ENCODE assay signal across 21 cellular contexts in genomic region chr2:57943271-57943670, GRCh38.
A peak's percentile ranks its signal among the peaks of the same experiment; 100 is the strongest.
DNase-seq lines count a peak whose midpoint lies in the region; ATAC-seq, FAIRE-seq and TF ChIP-seq lines count a peak whose summit lies in the region.
"Had no signal": no experiment of that assay in that cellular context is flagged by ENCODE, and none has a peak within 500 bp of the region (broad histone marks: within the 10 kb centered on the region; RNA-seq: fewer than 3 reads in every experiment).

No MANE protein-coding gene starts in this region.

- ATAC-seq in GM18520 (IDR thresholded peaks at IDR 0.05; ENCODE audit: unreplicated experiment) = no peak
- ATAC-seq: activated CD8-positive, alpha-beta T cell treated with anti-CD3 and anti-CD28 coated beads for 36 hours; upper lobe of right lung; WTC11 had no signal

- H3K4me3 ChIP-seq in lower leg skin (ENCODE audit: low read depth, poor library complexity, severe bottlenecking) = no peak overlapping the region
- H3K4me3 ChIP-seq: SK-N-MC, skin epidermis, upper lobe of right lung had no signal

- TF ChIP-seq POLR2A in GM12891 (IDR thresholded peaks at IDR 0.05; ENCODE audit: low read depth, low read length) (no peak), lower leg skin (IDR thresholded peaks at IDR 0.05) (no peak)

- DNase-seq in GM12891 (ENCODE audit: insufficient read length, low spot score) (no peak), astrocyte of the hippocampus (ENCODE audit: low read depth, low spot score) (peak; percentile 34), glomerular visceral epithelial cell (ENCODE audit: extremely low spot score) (peak; percentile 3), NCI-H82 treated with DMSO at 0.1 percent for 48 hours (lab: John Stamatoyannopoulos, UW; ENCODE audit: unreplicated experiment) (no peak), lower leg skin (ENCODE audit: low spot score in 2 of 2) (no peak)
- no peak for DNase-seq in stimulated activated CD4-positive, alpha-beta T cell treated with anti-CD3 and anti-CD28 coated beads, Interleukin-1b, Interleukin-23, amount 100 ng/mL, for 48 hours
- DNase-seq: activated CD8-positive, alpha-beta T cell treated with anti-CD3 and anti-CD28 coated beads for 36 hours; activated naive CD4-positive, alpha-beta T cell treated with anti-CD3 and anti-CD28 coated beads for 36 hours; activated T-cell treated with anti-CD3 and anti-CD28 coated beads, Interleukin-2, amount 50 U/mL, for 24 hours; DMS153; foreskin melanocyte; kidney glomerular epithelial cell; NCI-H1417 treated with DMSO at 0.1 percent for 48 hours; nephron progenitor cell; stimulated activated CD4-positive, alpha-beta T cell treated with anti-CD3 and anti-CD28 coated beads, Interleukin-4, amount 100 ng/mL, for 4 hours; upper lobe of right lung had no signal

- no peak for TF ChIP-seq CTCF in lower leg skin (IDR thresholded peaks at IDR 0.05)

- peak; percentile 58 for FAIRE-seq in GM12891 (lab: Jason Lieb, UNC)
- FAIRE-seq: colon had no signal

- intact Hi-C loops in lower leg skin (cut with DNase I; ENCODE audit: low total_unique reads) = no loop called here

TF ChIP-seq in GM12891, 5 proteins besides CTCF, POLR2A, EP300 and RAD21:
- TF ChIP-seq SPI1 (IDR thresholded peaks at IDR 0.05; ENCODE audit: low read depth, low read length) (no peak), TAF1 (IDR thresholded peaks at IDR 0.05; ENCODE audit: low read depth, low read length) (no peak), POLR2AphosphoS5 (IDR thresholded peaks at IDR 0.05; ENCODE audit: low read depth, low read length) (no peak), POU2F2 (IDR thresholded peaks at IDR 0.05; ENCODE audit: low read depth, low read length) (no peak), PAX5 (IDR thresholded peaks at IDR 0.05; ENCODE audit: insufficient read depth, low read length, severe bottlenecking) (no peak)

Comparison
In these comparisons a context has a peak if more than half of its experiments do, and no peak if none do; other contexts are left out.
1. DNase-seq: peak in astrocyte of the hippocampus (single experiment) and glomerular visceral epithelial cell (single experiment); none in GM12891 (single experiment), stimulated activated CD4-positive, alpha-beta T cell treated with anti-CD3 and anti-CD28 coated beads, Interleukin-1b, Interleukin-23, amount 100 ng/mL, for 48 hours (single experiment), NCI-H82 treated with DMSO at 0.1 percent for 48 hours (single experiment) and lower leg skin (0 of 2).